In the genomic region with DNA sequence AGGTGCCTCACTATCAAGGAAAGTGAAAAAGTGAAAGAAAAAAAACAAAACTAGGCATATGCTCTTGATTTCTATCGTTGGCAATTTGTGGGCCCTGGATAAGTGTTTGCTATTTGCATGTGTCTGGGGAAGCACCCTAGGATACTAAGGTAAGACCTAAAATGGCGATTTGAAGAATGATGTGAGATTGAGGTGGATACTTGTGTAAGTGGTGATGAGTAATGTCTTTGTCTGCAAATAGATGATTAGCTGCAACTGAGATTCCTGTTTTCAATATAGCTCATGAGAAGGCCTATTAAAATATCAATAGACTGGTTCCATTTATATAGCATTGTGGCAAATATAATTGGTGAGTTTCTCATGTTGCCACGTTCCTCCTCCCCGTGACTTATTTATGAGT, we compare ENCODE assay signal across 1 cellular context.
TF ChIP-seq lines count a peak whose summit lies in the region.

No MANE protein-coding gene starts in this region.

TF ChIP-seq in WTC11, 78 proteins besides CTCF, POLR2A, EP300 and RAD21 (continued from another document and continues in another):
- TF ChIP-seq, protein P1, sequence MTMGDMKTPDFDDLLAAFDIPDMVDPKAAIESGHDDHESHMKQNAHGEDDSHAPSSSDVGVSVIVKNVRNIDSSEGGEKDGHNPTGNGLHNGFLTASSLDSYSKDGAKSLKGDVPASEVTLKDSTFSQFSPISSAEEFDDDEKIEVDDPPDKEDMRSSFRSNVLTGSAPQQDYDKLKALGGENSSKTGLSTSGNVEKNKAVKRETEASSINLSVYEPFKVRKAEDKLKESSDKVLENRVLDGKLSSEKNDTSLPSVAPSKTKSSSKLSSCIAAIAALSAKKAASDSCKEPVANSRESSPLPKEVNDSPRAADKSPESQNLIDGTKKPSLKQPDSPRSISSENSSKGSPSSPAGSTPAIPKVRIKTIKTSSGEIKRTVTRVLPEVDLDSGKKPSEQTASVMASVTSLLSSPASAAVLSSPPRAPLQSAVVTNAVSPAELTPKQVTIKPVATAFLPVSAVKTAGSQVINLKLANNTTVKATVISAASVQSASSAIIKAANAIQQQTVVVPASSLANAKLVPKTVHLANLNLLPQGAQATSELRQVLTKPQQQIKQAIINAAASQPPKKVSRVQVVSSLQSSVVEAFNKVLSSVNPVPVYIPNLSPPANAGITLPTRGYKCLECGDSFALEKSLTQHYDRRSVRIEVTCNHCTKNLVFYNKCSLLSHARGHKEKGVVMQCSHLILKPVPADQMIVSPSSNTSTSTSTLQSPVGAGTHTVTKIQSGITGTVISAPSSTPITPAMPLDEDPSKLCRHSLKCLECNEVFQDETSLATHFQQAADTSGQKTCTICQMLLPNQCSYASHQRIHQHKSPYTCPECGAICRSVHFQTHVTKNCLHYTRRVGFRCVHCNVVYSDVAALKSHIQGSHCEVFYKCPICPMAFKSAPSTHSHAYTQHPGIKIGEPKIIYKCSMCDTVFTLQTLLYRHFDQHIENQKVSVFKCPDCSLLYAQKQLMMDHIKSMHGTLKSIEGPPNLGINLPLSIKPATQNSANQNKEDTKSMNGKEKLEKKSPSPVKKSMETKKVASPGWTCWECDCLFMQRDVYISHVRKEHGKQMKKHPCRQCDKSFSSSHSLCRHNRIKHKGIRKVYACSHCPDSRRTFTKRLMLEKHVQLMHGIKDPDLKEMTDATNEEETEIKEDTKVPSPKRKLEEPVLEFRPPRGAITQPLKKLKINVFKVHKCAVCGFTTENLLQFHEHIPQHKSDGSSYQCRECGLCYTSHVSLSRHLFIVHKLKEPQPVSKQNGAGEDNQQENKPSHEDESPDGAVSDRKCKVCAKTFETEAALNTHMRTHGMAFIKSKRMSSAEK (CRISPR knock-in tag; IDR thresholded peaks at IDR 0.05; ENCODE audit: borderline replicate concordance), result peak; percentile 95
- TF ChIP-seq MXD4 (CRISPR knock-in tag; IDR thresholded peaks at IDR 0.05; ENCODE audit: borderline replicate concordance), result no peak
- TF ChIP-seq ZNF232 (CRISPR knock-in tag; IDR thresholded peaks at IDR 0.05), result no peak
- peak; percentile 91 for TF ChIP-seq ZNF671 (CRISPR knock-in tag; IDR thresholded peaks at IDR 0.05)
- TF ChIP-seq, protein P2, sequence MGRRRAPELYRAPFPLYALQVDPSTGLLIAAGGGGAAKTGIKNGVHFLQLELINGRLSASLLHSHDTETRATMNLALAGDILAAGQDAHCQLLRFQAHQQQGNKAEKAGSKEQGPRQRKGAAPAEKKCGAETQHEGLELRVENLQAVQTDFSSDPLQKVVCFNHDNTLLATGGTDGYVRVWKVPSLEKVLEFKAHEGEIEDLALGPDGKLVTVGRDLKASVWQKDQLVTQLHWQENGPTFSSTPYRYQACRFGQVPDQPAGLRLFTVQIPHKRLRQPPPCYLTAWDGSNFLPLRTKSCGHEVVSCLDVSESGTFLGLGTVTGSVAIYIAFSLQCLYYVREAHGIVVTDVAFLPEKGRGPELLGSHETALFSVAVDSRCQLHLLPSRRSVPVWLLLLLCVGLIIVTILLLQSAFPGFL (CRISPR knock-in tag; IDR thresholded peaks at IDR 0.05; ENCODE audit: borderline replicate concordance), result no peak
- no peak for TF ChIP-seq FOXP1 (CRISPR knock-in tag; IDR thresholded peaks at IDR 0.05; ENCODE audit: borderline replicate concordance)
- no peak for TF ChIP-seq IRF2 (CRISPR knock-in tag; IDR thresholded peaks at IDR 0.05; ENCODE audit: borderline replicate concordance, low read depth)
- TF ChIP-seq SMAD4 (CRISPR knock-in tag; IDR thresholded peaks at IDR 0.05), result no peak
- TF ChIP-seq CREB1 (CRISPR knock-in tag; IDR thresholded peaks at IDR 0.05), result no peak
- TF ChIP-seq, protein P3, sequence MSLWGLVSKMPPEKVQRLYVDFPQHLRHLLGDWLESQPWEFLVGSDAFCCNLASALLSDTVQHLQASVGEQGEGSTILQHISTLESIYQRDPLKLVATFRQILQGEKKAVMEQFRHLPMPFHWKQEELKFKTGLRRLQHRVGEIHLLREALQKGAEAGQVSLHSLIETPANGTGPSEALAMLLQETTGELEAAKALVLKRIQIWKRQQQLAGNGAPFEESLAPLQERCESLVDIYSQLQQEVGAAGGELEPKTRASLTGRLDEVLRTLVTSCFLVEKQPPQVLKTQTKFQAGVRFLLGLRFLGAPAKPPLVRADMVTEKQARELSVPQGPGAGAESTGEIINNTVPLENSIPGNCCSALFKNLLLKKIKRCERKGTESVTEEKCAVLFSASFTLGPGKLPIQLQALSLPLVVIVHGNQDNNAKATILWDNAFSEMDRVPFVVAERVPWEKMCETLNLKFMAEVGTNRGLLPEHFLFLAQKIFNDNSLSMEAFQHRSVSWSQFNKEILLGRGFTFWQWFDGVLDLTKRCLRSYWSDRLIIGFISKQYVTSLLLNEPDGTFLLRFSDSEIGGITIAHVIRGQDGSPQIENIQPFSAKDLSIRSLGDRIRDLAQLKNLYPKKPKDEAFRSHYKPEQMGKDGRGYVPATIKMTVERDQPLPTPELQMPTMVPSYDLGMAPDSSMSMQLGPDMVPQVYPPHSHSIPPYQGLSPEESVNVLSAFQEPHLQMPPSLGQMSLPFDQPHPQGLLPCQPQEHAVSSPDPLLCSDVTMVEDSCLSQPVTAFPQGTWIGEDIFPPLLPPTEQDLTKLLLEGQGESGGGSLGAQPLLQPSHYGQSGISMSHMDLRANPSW (CRISPR knock-in tag; conservative IDR thresholded peaks at IDR 0.05; ENCODE audit: low read depth), result no peak
- no peak for TF ChIP-seq ETV6 (CRISPR knock-in tag; IDR thresholded peaks at IDR 0.05)
- TF ChIP-seq TEAD4 (CRISPR knock-in tag; IDR thresholded peaks at IDR 0.05), result no peak
- TF ChIP-seq, protein P4, sequence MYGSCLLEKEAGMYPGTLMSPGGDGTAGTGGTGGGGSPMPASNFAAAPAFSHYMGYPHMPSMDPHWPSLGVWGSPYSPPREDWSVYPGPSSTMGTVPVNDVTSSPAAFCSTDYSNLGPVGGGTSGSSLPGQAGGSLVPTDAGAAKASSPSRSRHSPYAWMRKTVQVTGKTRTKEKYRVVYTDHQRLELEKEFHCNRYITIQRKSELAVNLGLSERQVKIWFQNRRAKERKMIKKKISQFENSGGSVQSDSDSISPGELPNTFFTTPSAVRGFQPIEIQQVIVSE (CRISPR knock-in tag; IDR thresholded peaks at IDR 0.05; ENCODE audit: borderline replicate concordance), result no peak
- no peak for TF ChIP-seq SOX15 (CRISPR knock-in tag; IDR thresholded peaks at IDR 0.05)
- TF ChIP-seq ZNF396 (CRISPR knock-in tag; IDR thresholded peaks at IDR 0.05; ENCODE audit: borderline replicate concordance), result no peak
- no peak for TF ChIP-seq CREM (CRISPR knock-in tag; IDR thresholded peaks at IDR 0.05)
- TF ChIP-seq, protein P5, sequence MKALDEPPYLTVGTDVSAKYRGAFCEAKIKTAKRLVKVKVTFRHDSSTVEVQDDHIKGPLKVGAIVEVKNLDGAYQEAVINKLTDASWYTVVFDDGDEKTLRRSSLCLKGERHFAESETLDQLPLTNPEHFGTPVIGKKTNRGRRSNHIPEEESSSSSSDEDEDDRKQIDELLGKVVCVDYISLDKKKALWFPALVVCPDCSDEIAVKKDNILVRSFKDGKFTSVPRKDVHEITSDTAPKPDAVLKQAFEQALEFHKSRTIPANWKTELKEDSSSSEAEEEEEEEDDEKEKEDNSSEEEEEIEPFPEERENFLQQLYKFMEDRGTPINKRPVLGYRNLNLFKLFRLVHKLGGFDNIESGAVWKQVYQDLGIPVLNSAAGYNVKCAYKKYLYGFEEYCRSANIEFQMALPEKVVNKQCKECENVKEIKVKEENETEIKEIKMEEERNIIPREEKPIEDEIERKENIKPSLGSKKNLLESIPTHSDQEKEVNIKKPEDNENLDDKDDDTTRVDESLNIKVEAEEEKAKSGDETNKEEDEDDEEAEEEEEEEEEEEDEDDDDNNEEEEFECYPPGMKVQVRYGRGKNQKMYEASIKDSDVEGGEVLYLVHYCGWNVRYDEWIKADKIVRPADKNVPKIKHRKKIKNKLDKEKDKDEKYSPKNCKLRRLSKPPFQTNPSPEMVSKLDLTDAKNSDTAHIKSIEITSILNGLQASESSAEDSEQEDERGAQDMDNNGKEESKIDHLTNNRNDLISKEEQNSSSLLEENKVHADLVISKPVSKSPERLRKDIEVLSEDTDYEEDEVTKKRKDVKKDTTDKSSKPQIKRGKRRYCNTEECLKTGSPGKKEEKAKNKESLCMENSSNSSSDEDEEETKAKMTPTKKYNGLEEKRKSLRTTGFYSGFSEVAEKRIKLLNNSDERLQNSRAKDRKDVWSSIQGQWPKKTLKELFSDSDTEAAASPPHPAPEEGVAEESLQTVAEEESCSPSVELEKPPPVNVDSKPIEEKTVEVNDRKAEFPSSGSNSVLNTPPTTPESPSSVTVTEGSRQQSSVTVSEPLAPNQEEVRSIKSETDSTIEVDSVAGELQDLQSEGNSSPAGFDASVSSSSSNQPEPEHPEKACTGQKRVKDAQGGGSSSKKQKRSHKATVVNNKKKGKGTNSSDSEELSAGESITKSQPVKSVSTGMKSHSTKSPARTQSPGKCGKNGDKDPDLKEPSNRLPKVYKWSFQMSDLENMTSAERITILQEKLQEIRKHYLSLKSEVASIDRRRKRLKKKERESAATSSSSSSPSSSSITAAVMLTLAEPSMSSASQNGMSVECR (CRISPR knock-in tag; IDR thresholded peaks at IDR 0.05; ENCODE audit: borderline replicate concordance), result no peak
- TF ChIP-seq, protein P6, sequence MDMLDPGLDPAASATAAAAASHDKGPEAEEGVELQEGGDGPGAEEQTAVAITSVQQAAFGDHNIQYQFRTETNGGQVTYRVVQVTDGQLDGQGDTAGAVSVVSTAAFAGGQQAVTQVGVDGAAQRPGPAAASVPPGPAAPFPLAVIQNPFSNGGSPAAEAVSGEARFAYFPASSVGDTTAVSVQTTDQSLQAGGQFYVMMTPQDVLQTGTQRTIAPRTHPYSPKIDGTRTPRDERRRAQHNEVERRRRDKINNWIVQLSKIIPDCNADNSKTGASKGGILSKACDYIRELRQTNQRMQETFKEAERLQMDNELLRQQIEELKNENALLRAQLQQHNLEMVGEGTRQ (CRISPR knock-in tag; IDR thresholded peaks at IDR 0.05), result no peak
- TF ChIP-seq CBFB (CRISPR knock-in tag; IDR thresholded peaks at IDR 0.05; ENCODE audit: low read depth), result no peak
- TF ChIP-seq, protein P7, sequence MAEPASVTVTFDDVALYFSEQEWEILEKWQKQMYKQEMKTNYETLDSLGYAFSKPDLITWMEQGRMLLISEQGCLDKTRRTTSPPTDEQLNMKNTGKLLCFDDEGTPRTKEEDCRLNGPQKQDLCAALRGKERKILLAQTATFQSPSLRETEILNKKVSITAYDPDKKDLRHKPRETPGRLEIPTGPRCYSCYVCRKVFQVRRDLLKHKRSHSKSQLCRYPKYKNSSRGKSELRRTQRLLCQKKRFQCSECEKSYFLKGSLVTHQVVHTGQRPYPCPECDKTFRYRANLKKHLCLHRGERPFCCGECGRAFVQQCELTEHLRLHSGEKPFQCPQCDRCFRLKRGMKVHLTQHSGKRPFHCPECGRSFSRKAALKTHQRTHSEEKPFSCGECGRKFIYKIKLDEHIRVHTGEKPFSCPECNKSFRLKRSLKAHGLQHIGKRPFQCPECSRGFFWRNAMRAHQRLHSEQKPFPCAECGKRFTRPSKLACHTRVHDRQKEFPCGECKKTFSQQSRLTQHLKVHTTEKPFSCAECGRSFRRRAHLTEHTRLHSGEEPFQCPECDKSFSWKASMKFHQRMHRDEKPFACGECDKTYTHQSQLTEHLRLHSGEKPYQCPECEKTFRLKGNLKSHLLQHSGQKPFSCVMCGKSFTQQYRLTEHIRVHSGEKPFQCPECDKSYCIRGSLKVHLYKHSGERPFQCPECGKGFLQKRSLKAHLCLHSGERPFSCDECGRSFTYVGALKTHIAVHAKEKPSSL (CRISPR knock-in tag; conservative IDR thresholded peaks at IDR 0.05), result peak; percentile 88
- no peak for TF ChIP-seq GABPB1 (CRISPR knock-in tag; IDR thresholded peaks at IDR 0.05)
- TF ChIP-seq, protein P8, sequence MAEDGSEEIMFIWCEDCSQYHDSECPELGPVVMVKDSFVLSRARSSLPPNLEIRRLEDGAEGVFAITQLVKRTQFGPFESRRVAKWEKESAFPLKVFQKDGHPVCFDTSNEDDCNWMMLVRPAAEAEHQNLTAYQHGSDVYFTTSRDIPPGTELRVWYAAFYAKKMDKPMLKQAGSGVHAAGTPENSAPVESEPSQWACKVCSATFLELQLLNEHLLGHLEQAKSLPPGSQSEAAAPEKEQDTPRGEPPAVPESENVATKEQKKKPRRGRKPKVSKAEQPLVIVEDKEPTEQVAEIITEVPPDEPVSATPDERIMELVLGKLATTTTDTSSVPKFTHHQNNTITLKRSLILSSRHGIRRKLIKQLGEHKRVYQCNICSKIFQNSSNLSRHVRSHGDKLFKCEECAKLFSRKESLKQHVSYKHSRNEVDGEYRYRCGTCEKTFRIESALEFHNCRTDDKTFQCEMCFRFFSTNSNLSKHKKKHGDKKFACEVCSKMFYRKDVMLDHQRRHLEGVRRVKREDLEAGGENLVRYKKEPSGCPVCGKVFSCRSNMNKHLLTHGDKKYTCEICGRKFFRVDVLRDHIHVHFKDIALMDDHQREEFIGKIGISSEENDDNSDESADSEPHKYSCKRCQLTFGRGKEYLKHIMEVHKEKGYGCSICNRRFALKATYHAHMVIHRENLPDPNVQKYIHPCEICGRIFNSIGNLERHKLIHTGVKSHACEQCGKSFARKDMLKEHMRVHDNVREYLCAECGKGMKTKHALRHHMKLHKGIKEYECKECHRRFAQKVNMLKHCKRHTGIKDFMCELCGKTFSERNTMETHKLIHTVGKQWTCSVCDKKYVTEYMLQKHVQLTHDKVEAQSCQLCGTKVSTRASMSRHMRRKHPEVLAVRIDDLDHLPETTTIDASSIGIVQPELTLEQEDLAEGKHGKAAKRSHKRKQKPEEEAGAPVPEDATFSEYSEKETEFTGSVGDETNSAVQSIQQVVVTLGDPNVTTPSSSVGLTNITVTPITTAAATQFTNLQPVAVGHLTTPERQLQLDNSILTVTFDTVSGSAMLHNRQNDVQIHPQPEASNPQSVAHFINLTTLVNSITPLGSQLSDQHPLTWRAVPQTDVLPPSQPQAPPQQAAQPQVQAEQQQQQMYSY (CRISPR knock-in tag; IDR thresholded peaks at IDR 0.05), result no peak
- TF ChIP-seq, protein P9, sequence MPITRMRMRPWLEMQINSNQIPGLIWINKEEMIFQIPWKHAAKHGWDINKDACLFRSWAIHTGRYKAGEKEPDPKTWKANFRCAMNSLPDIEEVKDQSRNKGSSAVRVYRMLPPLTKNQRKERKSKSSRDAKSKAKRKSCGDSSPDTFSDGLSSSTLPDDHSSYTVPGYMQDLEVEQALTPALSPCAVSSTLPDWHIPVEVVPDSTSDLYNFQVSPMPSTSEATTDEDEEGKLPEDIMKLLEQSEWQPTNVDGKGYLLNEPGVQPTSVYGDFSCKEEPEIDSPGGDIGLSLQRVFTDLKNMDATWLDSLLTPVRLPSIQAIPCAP (CRISPR knock-in tag; IDR thresholded peaks at IDR 0.05), result no peak
- no peak for TF ChIP-seq NFE2L1 (CRISPR knock-in tag; IDR thresholded peaks at IDR 0.05)
- TF ChIP-seq, protein P10, sequence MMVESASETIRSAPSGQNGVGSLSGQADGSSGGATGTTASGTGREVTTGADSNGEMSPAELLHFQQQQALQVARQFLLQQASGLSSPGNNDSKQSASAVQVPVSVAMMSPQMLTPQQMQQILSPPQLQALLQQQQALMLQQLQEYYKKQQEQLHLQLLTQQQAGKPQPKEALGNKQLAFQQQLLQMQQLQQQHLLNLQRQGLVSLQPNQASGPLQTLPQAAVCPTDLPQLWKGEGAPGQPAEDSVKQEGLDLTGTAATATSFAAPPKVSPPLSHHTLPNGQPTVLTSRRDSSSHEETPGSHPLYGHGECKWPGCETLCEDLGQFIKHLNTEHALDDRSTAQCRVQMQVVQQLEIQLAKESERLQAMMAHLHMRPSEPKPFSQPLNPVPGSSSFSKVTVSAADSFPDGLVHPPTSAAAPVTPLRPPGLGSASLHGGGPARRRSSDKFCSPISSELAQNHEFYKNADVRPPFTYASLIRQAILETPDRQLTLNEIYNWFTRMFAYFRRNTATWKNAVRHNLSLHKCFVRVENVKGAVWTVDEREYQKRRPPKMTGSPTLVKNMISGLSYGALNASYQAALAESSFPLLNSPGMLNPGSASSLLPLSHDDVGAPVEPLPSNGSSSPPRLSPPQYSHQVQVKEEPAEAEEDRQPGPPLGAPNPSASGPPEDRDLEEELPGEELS (CRISPR knock-in tag; IDR thresholded peaks at IDR 0.05), result no peak
- TF ChIP-seq, protein P11, sequence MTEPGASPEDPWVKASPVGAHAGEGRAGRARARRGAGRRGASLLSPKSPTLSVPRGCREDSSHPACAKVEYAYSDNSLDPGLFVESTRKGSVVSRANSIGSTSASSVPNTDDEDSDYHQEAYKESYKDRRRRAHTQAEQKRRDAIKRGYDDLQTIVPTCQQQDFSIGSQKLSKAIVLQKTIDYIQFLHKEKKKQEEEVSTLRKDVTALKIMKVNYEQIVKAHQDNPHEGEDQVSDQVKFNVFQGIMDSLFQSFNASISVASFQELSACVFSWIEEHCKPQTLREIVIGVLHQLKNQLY (CRISPR knock-in tag; IDR thresholded peaks at IDR 0.05), result no peak
